8 cellular contexts compared by ENCODE assay signal in the genomic region with DNA sequence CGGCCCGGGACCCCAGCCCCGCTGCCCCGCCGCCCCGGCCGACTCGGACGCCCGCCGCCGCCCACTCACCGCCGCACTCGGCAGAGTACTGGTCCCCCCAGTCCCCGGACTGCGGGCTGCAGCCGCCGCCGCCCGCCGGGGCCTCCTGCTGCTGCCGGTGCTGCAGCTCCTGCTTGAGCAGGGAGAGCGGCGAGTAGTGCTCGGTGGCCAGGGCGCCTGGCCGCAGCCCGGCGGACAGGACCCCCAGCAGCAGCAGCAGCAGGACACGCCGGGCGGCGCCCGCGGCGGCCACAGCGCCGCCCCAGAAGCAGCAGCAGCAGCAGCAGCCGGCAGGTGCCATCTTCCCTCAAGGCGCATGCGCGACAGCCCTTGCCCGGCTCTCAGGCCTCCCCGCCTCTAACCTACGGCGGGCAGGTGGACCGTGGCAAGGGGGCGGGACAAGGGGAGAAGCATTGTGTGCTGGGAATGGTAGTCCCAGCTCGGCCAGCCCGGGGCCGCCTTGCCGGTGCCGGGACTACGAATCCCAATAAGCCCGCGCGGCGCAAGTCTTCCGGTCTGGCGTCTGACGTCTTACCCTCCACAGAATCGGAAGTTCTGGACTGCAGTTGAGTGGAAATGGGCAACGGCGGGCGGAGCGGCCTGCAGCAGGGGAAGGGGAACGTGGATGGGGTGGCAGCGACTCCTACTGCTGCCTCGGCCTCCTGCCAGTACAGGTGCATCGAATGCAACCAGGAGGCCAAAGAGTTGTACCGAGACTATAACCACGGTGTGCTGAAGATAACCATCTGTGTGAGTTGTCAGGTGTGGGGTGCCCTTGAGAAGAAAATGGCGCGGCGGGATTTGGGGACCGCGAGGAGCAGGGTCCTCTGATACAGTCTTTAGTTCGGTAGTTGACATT. TPM values are rescaled to one million over a fixed set of nuclear protein-coding genes. Genes with fewer than 3 reads are reported as not detected.
DNase-seq lines count a peak whose midpoint lies in the region; ATAC-seq and TF ChIP-seq lines count a peak whose summit lies in the region.

Gene ARV1, plus strand, starts transcription at position 604 of the 898 bp plus-strand sequence. Its CDS starts 12 bp downstream, at position 616.
Gene TTC13, minus strand, starts transcription at position 371 of the 898 bp plus-strand sequence. Its CDS starts 31 bp downstream, at position 340.

- intact Hi-C loops in Panc1 (cut with micrococcal nuclease; ENCODE audit: unreplicated experiment): no loop called here

- POLR2A ChIA-PET in Panc1 (lab: Charles Lee): no interaction called here

- H3K4me1 ChIP-seq in DND-41 (ENCODE audit: insufficient read depth, low read length) (peaks cover 59% of the 10 kb centered on the region), KMS-11 (ENCODE audit: low read depth, poor library complexity, severe bottlenecking) (peaks cover 23% of the 10 kb centered on the region), Panc1 (ENCODE audit: control insufficient read depth, insufficient read depth, low read length) (peaks cover 9% of the 10 kb centered on the region), mucosa of stomach (ENCODE audit: control insufficient read depth, insufficient read depth, low read length) (peaks cover 23% of the 10 kb centered on the region)

- H3K4me2 ChIP-seq in DND-41 (ENCODE audit: insufficient read depth, low read length) (peak within 1 kb of the TSS; percentile 93), KMS-11 (peak within 1 kb of the TSS; percentile 88)

- peaks cover 35% of the 10 kb centered on the region for H3K4me1 Mint-ChIP-seq in activated T-cell treated with anti-CD3 and anti-CD28 coated beads, Interleukin-2, amount 50 U/mL, for 4 hours (ENCODE audit: low read depth)

- H3K36me3 Mint-ChIP-seq in activated T-cell treated with anti-CD3 and anti-CD28 coated beads, Interleukin-2, amount 50 U/mL, for 4 hours (ENCODE audit: insufficient read depth): peaks cover 5% of the 10 kb centered on the region

- H3K36me3 ChIP-seq in DND-41 (ENCODE audit: insufficient read depth, low read length) (peaks cover 17% of the 10 kb centered on the region), KMS-11 (ENCODE audit: insufficient read depth) (no peaks in the 10 kb centered on the region), Panc1 (ENCODE audit: control insufficient read depth, insufficient read depth, low read length) (peaks cover 2% of the 10 kb centered on the region), mucosa of stomach (ENCODE audit: control insufficient read depth, insufficient read depth, low read length) (peaks cover 6% of the 10 kb centered on the region)

- peaks cover 57% of the 10 kb centered on the region for H3K79me2 ChIP-seq in DND-41 (ENCODE audit: insufficient read depth, low read length)
- peaks cover 37% of the 10 kb centered on the region for H3K79me2 ChIP-seq in KMS-11 (ENCODE audit: insufficient read depth, low read depth)

- TF ChIP-seq CTCF in DND-41 (IDR thresholded peaks at IDR 0.05; ENCODE audit: borderline replicate concordance, extremely low read depth, low read length, poor library complexity, severe bottlenecking) (peak; percentile 53), KMS-11 (conservative IDR thresholded peaks at IDR 0.05; ENCODE audit: low read depth, low read length) (no peak; the same call in 1 of the 2 replicates), Panc1 (IDR thresholded peaks at IDR 0.05) (peak; percentile 63)

- no peaks in the 10 kb centered on the region for H3K27me3 ChIP-seq in DND-41 (ENCODE audit: insufficient read depth, low read length, poor library complexity)
- no peaks in the 10 kb centered on the region for H3K27me3 ChIP-seq in KMS-11 (ENCODE audit: insufficient read depth, low read depth)
- H3K27me3 ChIP-seq in Panc1 (ENCODE audit: control insufficient read depth, insufficient read depth, low read length): no peaks in the 10 kb centered on the region
- H3K27me3 ChIP-seq in mucosa of stomach (ENCODE audit: control insufficient read depth, insufficient read depth, low read length): no peaks in the 10 kb centered on the region

- H3K9me3 Mint-ChIP-seq in activated T-cell treated with anti-CD3 and anti-CD28 coated beads, Interleukin-2, amount 50 U/mL, for 4 hours: no peaks in the 10 kb centered on the region

- H3K4me3 ChIP-seq in DND-41 (ENCODE audit: low read depth in 1 of 2, low read length in 2 of 2): peak within 1 kb of the TSS; percentile 78 to 91
- H3K4me3 ChIP-seq in KMS-11 (IDR thresholded peaks at IDR 0.05; ENCODE audit: insufficient read depth, low read depth, low read length): peak within 1 kb of the TSS; percentile 94
- peak within 1 kb of the TSS; percentile 95 to 96 for H3K4me3 ChIP-seq in Panc1 (ENCODE audit: low read depth in 2 of 2, low read length in 2 of 2)
- H3K4me3 ChIP-seq in mucosa of stomach (ENCODE audit: low read length): peak within 1 kb of the TSS; percentile 75

- no peaks in the 10 kb centered on the region for H3K27me3 Mint-ChIP-seq in activated T-cell treated with anti-CD3 and anti-CD28 coated beads, Interleukin-2, amount 50 U/mL, for 4 hours (ENCODE audit: low read depth)

- H3K27ac ChIP-seq in DND-41 (ENCODE audit: low read length) (peak within 1 kb of the TSS; percentile 85), KMS-11 (peak within 1 kb of the TSS; percentile 50), Panc1 (ENCODE audit: low read length) (peak within 1 kb of the TSS; percentile 88)

- CTCF ChIA-PET in Panc1 (lab: Charles Lee): no interaction called here

- peak; percentile 98 for TF ChIP-seq POLR2A in erythroblast (IDR thresholded peaks at IDR 0.05; ENCODE audit: low read length)

- peak within 1 kb of the TSS; percentile 71 for H3K9ac ChIP-seq in DND-41 (ENCODE audit: low read depth, low read length)
- H3K9ac ChIP-seq in KMS-11: peak within 1 kb of the TSS; percentile 61
- peak within 1 kb of the TSS; percentile 82 for H3K9ac ChIP-seq in mucosa of stomach (ENCODE audit: low read length)

- DNase-seq in DND-41 (peak; percentile 95), Panc1 (ENCODE audit: low read depth, low spot score) (peak; percentile 92), erythroblast (lab: John Stamatoyannopoulos, UW) (peak; percentile 99)
- DNase-seq in activated T-cell treated with anti-CD3 and anti-CD28 coated beads, Interleukin-2, amount 50 U/mL, for 4 hours: peak; percentile 92
- peak; percentile 89 to 91 for DNase-seq in stimulated activated CD8-positive, alpha-beta memory T cell treated with anti-CD3 and anti-CD28 coated beads, Interleukin-7, amount 100 ng/mL, for 1 hour (ENCODE audit: low read depth in 2 of 2)

- peaks cover 19% of the 10 kb centered on the region; the same call in 1 of the 2 replicates for H4K20me1 ChIP-seq in DND-41 (ENCODE audit: insufficient read depth, low read length)
- H4K20me1 ChIP-seq in KMS-11 (ENCODE audit: insufficient read depth): no peaks in the 10 kb centered on the region

- H2AFZ ChIP-seq in DND-41 (ENCODE audit: low read depth, low read length) (peak within 1 kb of the TSS; percentile 96), KMS-11 (ENCODE audit: low read depth) (peak within 1 kb of the TSS; percentile 60)

- BruUV-seq in Panc1 (replicated peaks; lab: Mats Ljungman, UMichigan): no TSS peak

- H3K4me3 Mint-ChIP-seq in activated T-cell treated with anti-CD3 and anti-CD28 coated beads, Interleukin-2, amount 50 U/mL, for 4 hours: peak within 1 kb of the TSS; percentile 89

- ATAC-seq in DND-41 (ENCODE audit: insufficient read depth, low read depth) (peak; percentile 97), GM21737 (IDR thresholded peaks at IDR 0.05; ENCODE audit: unreplicated experiment) (peak; percentile 91), Panc1 (peak; percentile 100)
- ATAC-seq in activated T-cell treated with anti-CD3 and anti-CD28 coated beads, Interleukin-2, amount 50 U/mL, for 4 hours: peak; percentile 98 to 99

- in situ Hi-C loops in Panc1 (cut with HindIII; ENCODE audit: low pct_unique_long_range_greater_than_20kb, low sequenced_read_pairs): no loop called here

- H3K9me3 ChIP-seq in DND-41 (ENCODE audit: insufficient read depth, low read length, severe bottlenecking) (no peaks in the 10 kb centered on the region), Panc1 (ENCODE audit: control insufficient read depth, insufficient read depth, low read depth, low read length) (no peaks in the 10 kb centered on the region), mucosa of stomach (ENCODE audit: control insufficient read depth, low read length) (no peaks in the 10 kb centered on the region)

RNA-seq across cellular contexts. Expression of gene ARV1, which starts in this region (rescaled TPM):
- total RNA-seq in Panc1 (2021; ENCODE audit: unreplicated experiment): 25.9 TPM
- polyA plus RNA-seq in Panc1 (2012; ENCODE audit: insufficient read length): 26.1 TPM
- 10 to 100 TPM; 15.9 to 19.3 (median 16.5) TPM for total RNA-seq in activated T-cell treated with anti-CD3 and anti-CD28 coated beads, Interleukin-2, amount 50 U/mL, for 4 hours

RNA-seq across cellular contexts. Expression of gene TTC13, which starts in this region (rescaled TPM):
- total RNA-seq in Panc1 (2021; ENCODE audit: unreplicated experiment): 19.0 TPM
- polyA plus RNA-seq in Panc1 (2012; ENCODE audit: insufficient read length): 8.0 TPM
- total RNA-seq in activated T-cell treated with anti-CD3 and anti-CD28 coated beads, Interleukin-2, amount 50 U/mL, for 4 hours: 10 to 100 TPM; 10.5 to 14.3 (median 13.1) TPM

Comparison
In these comparisons a context has a peak if more than half of its experiments do, and no peak if none do; other contexts are left out.
1. Peak in every context shown above with its lines: DNase-seq, ATAC-seq, H3K4me3 ChIP-seq and H3K27ac ChIP-seq.